Comparison of ENCODE assay signal across 8 cellular contexts in the genomic region with DNA sequence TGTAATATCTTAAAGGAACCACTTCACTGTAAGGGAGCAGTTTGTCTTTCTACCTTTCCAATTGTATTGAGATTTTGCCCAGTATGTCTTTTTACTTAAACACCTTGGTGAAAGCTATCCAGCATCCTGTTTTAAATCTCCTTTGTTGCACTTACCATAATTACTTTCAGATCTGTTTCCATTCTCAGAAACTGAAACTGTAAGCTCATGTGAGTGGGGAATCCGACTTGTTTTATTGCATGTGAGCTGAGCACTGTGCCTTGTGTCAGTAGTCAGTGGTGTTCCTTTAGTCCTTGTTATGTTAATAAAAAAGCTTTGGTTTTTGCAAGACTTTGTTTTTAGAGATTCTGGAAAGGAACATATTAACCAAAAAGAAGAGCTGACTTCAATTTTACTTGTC. TPM values are rescaled to one million over a fixed set of nuclear protein-coding genes. Genes with fewer than 3 reads are reported as not detected.
A peak's percentile ranks its signal among the peaks of the same experiment; 100 is the strongest.
DNase-seq lines count a peak whose midpoint lies in the region; ATAC-seq lines count a peak whose summit lies in the region.
"Had no signal": no experiment of that assay in that cellular context is flagged by ENCODE, and none has a peak within 500 bp of the region (broad histone marks: within the 10 kb centered on the region; RNA-seq: fewer than 3 reads in every experiment).

No MANE protein-coding gene starts in this region.

- DNase-seq in GM19240 (ENCODE audit: insufficient read length, low spot score) = peak; percentile 9
- DNase-seq in sciatic nerve (ENCODE audit: low spot score) = no peak
- no peak for DNase-seq in NCI-H1436 treated with DMSO at 0.1 percent for 48 hours (lab: John Stamatoyannopoulos, UW)

- H3K27ac Mint-ChIP-seq in activated T-helper 17 cell treated with anti-CD3 and anti-CD28 coated beads, Interleukin-2, amount 50 U/mL, for 72 hours = no peak overlapping the region

- H3K4me3 Mint-ChIP-seq in activated T-helper 17 cell treated with anti-CD3 and anti-CD28 coated beads, Interleukin-2, amount 50 U/mL, for 72 hours = peak overlapping the region; percentile 3

- ATAC-seq in HG02938 (IDR thresholded peaks at IDR 0.05; ENCODE audit: unreplicated experiment) (peak; percentile 65), sciatic nerve (peak; percentile 82), HG02970 (IDR thresholded peaks at IDR 0.05; ENCODE audit: low FRiP score, unreplicated experiment) (no peak), GM19328 (IDR thresholded peaks at IDR 0.05; ENCODE audit: unreplicated experiment) (no peak)
- peak; percentile 44 for ATAC-seq in activated T-helper 17 cell treated with anti-CD3 and anti-CD28 coated beads, Interleukin-2, amount 50 U/mL, for 72 hours (replicated peaks)
- ATAC-seq: naive thymus-derived CD4-positive, alpha-beta T cell had no signal

- H3K27me3 Mint-ChIP-seq in activated T-helper 17 cell treated with anti-CD3 and anti-CD28 coated beads, Interleukin-2, amount 50 U/mL, for 72 hours = no peaks in the 10 kb centered on the region

- no peaks in the 10 kb centered on the region for H3K9me3 Mint-ChIP-seq in activated T-helper 17 cell treated with anti-CD3 and anti-CD28 coated beads, Interleukin-2, amount 50 U/mL, for 72 hours
- H3K9me3 Mint-ChIP-seq: naive thymus-derived CD4-positive, alpha-beta T cell had no signal

- intact Hi-C loops in sciatic nerve (cut with DNase I) = no loop called here

- H3K36me3 Mint-ChIP-seq in activated T-helper 17 cell treated with anti-CD3 and anti-CD28 coated beads, Interleukin-2, amount 50 U/mL, for 72 hours (ENCODE audit: low read depth) = no peaks in the 10 kb centered on the region
- H3K36me3 Mint-ChIP-seq: naive thymus-derived CD4-positive, alpha-beta T cell had no signal

- peaks cover 16% of the 10 kb centered on the region for H3K4me1 Mint-ChIP-seq in activated T-helper 17 cell treated with anti-CD3 and anti-CD28 coated beads, Interleukin-2, amount 50 U/mL, for 72 hours

RNA-seq across cellular contexts. Expression of gene BMPR1A, which starts 42.2 kb away (rescaled TPM):
- 10 to 100 TPM; 11.1 to 14.4 TPM for total RNA-seq in activated T-helper 17 cell treated with anti-CD3 and anti-CD28 coated beads, Interleukin-2, amount 50 U/mL, for 72 hours
- 76.0 TPM for total RNA-seq in sciatic nerve

Comparison
In these comparisons a context has a peak if more than half of its experiments do, and no peak if none do; other contexts are left out.
1. ATAC-seq: peak in HG02938 (single experiment), activated T-helper 17 cell treated with anti-CD3 and anti-CD28 coated beads, Interleukin-2, amount 50 U/mL, for 72 hours (single experiment) and sciatic nerve (single experiment); none in HG02970 (single experiment) and GM19328 (single experiment).